Comparison of ENCODE assay signal across 1 cellular context in the genomic region with DNA sequence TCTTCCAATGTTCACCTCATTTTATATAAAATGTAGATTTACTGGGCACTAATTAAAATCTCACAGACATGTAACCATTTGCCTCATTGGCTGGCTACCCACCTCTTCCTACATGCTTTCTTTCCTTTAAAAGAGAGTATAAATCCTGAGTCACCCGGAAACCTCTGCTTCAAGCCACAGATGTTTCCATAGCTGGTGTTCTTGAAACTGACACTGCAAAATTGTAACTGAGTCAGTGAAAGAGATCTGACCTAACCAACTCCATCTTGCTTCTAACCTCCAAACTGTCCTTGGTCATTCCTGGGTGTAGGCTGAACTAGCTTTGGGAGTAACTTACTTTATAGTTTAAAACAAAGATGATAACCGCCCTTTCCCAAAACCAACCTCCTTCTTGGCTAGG.
A peak's percentile ranks its signal among the peaks of the same experiment; 100 is the strongest.
TF ChIP-seq lines count a peak whose summit lies in the region.

No MANE protein-coding gene starts in this region.

TF ChIP-seq in SK-N-SH treated with all-trans-retinoic acid at 6 μM for 48 hours, 23 proteins besides CTCF, POLR2A, EP300 and RAD21 (continued from another document):
- TF ChIP-seq, protein P1, sequence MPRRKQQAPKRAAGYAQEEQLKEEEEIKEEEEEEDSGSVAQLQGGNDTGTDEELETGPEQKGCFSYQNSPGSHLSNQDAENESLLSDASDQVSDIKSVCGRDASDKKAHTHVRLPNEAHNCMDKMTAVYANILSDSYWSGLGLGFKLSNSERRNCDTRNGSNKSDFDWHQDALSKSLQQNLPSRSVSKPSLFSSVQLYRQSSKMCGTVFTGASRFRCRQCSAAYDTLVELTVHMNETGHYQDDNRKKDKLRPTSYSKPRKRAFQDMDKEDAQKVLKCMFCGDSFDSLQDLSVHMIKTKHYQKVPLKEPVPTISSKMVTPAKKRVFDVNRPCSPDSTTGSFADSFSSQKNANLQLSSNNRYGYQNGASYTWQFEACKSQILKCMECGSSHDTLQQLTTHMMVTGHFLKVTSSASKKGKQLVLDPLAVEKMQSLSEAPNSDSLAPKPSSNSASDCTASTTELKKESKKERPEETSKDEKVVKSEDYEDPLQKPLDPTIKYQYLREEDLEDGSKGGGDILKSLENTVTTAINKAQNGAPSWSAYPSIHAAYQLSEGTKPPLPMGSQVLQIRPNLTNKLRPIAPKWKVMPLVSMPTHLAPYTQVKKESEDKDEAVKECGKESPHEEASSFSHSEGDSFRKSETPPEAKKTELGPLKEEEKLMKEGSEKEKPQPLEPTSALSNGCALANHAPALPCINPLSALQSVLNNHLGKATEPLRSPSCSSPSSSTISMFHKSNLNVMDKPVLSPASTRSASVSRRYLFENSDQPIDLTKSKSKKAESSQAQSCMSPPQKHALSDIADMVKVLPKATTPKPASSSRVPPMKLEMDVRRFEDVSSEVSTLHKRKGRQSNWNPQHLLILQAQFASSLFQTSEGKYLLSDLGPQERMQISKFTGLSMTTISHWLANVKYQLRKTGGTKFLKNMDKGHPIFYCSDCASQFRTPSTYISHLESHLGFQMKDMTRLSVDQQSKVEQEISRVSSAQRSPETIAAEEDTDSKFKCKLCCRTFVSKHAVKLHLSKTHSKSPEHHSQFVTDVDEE (CRISPR knock-in tag; IDR thresholded peaks at IDR 0.05) = no peak
- TF ChIP-seq, protein P2, sequence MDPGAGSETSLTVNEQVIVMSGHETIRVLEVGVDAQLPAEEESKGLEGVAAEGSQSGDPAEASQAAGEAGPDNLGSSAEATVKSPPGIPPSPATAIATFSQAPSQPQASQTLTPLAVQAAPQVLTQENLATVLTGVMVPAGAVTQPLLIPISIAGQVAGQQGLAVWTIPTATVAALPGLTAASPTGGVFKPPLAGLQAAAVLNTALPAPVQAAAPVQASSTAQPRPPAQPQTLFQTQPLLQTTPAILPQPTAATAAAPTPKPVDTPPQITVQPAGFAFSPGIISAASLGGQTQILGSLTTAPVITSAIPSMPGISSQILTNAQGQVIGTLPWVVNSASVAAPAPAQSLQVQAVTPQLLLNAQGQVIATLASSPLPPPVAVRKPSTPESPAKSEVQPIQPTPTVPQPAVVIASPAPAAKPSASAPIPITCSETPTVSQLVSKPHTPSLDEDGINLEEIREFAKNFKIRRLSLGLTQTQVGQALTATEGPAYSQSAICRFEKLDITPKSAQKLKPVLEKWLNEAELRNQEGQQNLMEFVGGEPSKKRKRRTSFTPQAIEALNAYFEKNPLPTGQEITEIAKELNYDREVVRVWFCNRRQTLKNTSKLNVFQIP (CRISPR knock-in tag; IDR thresholded peaks at IDR 0.05; ENCODE audit: borderline replicate concordance, low read depth) = no peak
- no peak for TF ChIP-seq ESRRG (CRISPR knock-in tag; IDR thresholded peaks at IDR 0.05)
- TF ChIP-seq RARB (CRISPR knock-in tag; IDR thresholded peaks at IDR 0.05) = no peak
- 0 out of 2 replicates have a peak, but pooled peaks have one; percentile 35 for TF ChIP-seq SNAI2 (CRISPR knock-in tag; IDR thresholded peaks at IDR 0.05)
